22 cellular contexts compared by ENCODE assay signal in genomic region chr9:126225611-126226609, GRCh38.
"Had no signal": no experiment of that assay in that cellular context is flagged by ENCODE, and none has a peak within 500 bp of the region (broad histone marks: within the 10 kb centered on the region; RNA-seq: fewer than 3 reads in every experiment).

No MANE protein-coding gene starts in this region.

- H3K27ac ChIP-seq: foreskin keratinocyte, heart right ventricle, psoas muscle, sigmoid colon, testis, tibial artery had no signal

- H3K4me1 ChIP-seq: foreskin keratinocyte, psoas muscle had no signal

- H3K4me3 Mint-ChIP-seq: effector memory CD8-positive, alpha-beta T cell; immature natural killer cell; memory B cell; natural killer cell; stimulated activated memory B cell treated with anti-CD40 and anti-IgM and Interleukin-4, amounts not matched to agents 10 μg/mL and 1 μg/mL and 100 μg/mL, for 72 hours; type B pancreatic cell had no signal

- H3K9me3 ChIP-seq: testis had no signal

- DNase-seq: cortex of kidney; effector memory CD8-positive, alpha-beta T cell; foreskin keratinocyte; glutamatergic neuron; heart right ventricle; hippocampal formation; immature natural killer cell; natural killer cell; psoas muscle; right cardiac atrium; sigmoid colon; stimulated activated CD4-positive, alpha-beta T cell treated with anti-CD3 and anti-CD28 coated beads, Interleukin-2, amount 100 ng/mL, for 24 hours; stimulated activated CD4-positive, alpha-beta T cell treated with anti-CD3 and anti-CD28 coated beads, Interleukin-4, amount 100 ng/mL, for 24 hours; stimulated activated naive CD8-positive, alpha-beta T cell treated with anti-CD3 and anti-CD28 coated beads, Interleukin-15, Interleukin-2, amounts not matched to agents 100 U/mL and 50 U/mL, for 24 hours; substantia nigra; testis had no signal

- H3K4me3 ChIP-seq: heart right ventricle, lung, psoas muscle, sigmoid colon, testis, tibial artery had no signal

- FAIRE-seq: keratinocyte had no signal

- H3K27ac Mint-ChIP-seq: effector memory CD8-positive, alpha-beta T cell; memory B cell; natural killer cell; stimulated activated memory B cell treated with anti-CD40 and anti-IgM and Interleukin-4, amounts not matched to agents 10 μg/mL and 1 μg/mL and 100 μg/mL, for 72 hours; type B pancreatic cell had no signal

- ATAC-seq: effector memory CD8-positive, alpha-beta T cell; foreskin keratinocyte; heart right ventricle; natural killer cell; psoas muscle; right cardiac atrium; stimulated activated memory B cell treated with anti-CD40 and anti-IgM and Interleukin-4, amounts not matched to agents 10 μg/mL and 1 μg/mL and 100 μg/mL, for 72 hours; stimulated activated naive CD8-positive, alpha-beta T cell treated with anti-CD3 and anti-CD28 coated beads, Interleukin-15, Interleukin-2, amounts not matched to agents 100 U/mL and 50 U/mL, for 24 hours had no signal

- H3K4me1 Mint-ChIP-seq: immature natural killer cell had no signal

- H3K36me3 Mint-ChIP-seq: immature natural killer cell; memory B cell; natural killer cell; stimulated activated memory B cell treated with anti-CD40 and anti-IgM and Interleukin-4, amounts not matched to agents 10 μg/mL and 1 μg/mL and 100 μg/mL, for 72 hours; type B pancreatic cell had no signal

- H3K27me3 ChIP-seq: testis had no signal

- H3K36me3 ChIP-seq: heart right ventricle, sigmoid colon, tibial artery had no signal

- H3K9me3 Mint-ChIP-seq: effector memory CD8-positive, alpha-beta T cell; immature natural killer cell; natural killer cell; stimulated activated memory B cell treated with anti-CD40 and anti-IgM and Interleukin-4, amounts not matched to agents 10 μg/mL and 1 μg/mL and 100 μg/mL, for 72 hours; type B pancreatic cell had no signal
